ENCODE assay signal across 1 cellular context in genomic region chr19:6372594-6373095, GRCh38.
TF ChIP-seq lines count a peak whose summit lies in the region.

Gene ALKBH7, plus strand, starts transcription at chr19:6372794. Its CDS starts 27 bp downstream, at chr19:6372821.

TF ChIP-seq in HepG2, 621 proteins besides CTCF, POLR2A, EP300 and RAD21 (continued from another document and continues in another):
- TF ChIP-seq ZHX1 (CRISPR knock-in tag; IDR thresholded peaks at IDR 0.05; ENCODE audit: low read depth), result peak; percentile 45; the same call in 1 of the 2 replicates
- no peak for TF ChIP-seq MED13 (CRISPR knock-in tag; IDR thresholded peaks at IDR 0.05)
- TF ChIP-seq ZBTB43 (CRISPR knock-in tag; conservative IDR thresholded peaks at IDR 0.05), result no peak
- TF ChIP-seq SP2 (CRISPR knock-in tag; IDR thresholded peaks at IDR 0.05), result peak; percentile 99
- TF ChIP-seq MTA3 (CRISPR knock-in tag; IDR thresholded peaks at IDR 0.05), result no peak
- TF ChIP-seq ZNF775 (CRISPR knock-in tag; IDR thresholded peaks at IDR 0.05; ENCODE audit: borderline replicate concordance), result peak; percentile 72; the same call in 1 of the 2 replicates
- TF ChIP-seq NR2C2 (CRISPR knock-in tag; IDR thresholded peaks at IDR 0.05; ENCODE audit: borderline replicate concordance), result peak; percentile 87
- no peak for TF ChIP-seq MBD4 (IDR thresholded peaks at IDR 0.05; ENCODE audit: borderline replicate concordance, low read length)
- TF ChIP-seq EHMT2 (IDR thresholded peaks at IDR 0.05; ENCODE audit: borderline replicate concordance, low read depth, low read length), result no peak
- TF ChIP-seq ZNF20 (CRISPR knock-in tag; IDR thresholded peaks at IDR 0.05), result no peak
- TF ChIP-seq ZNF205 (CRISPR knock-in tag; IDR thresholded peaks at IDR 0.05), result 0 out of 2 replicates have a peak, but pooled peaks have one; percentile 25
- 0 out of 2 replicates have a peak, but pooled peaks have one; percentile 8 for TF ChIP-seq ZNF784 (CRISPR knock-in tag; IDR thresholded peaks at IDR 0.05; ENCODE audit: borderline replicate concordance)
- TF ChIP-seq NFRKB (IDR thresholded peaks at IDR 0.05), result no peak
- peak; percentile 90 for TF ChIP-seq HNRNPLL (IDR thresholded peaks at IDR 0.05; ENCODE audit: low read depth, low read length, poor library complexity, severe bottlenecking)
- TF ChIP-seq HINFP (CRISPR knock-in tag; IDR thresholded peaks at IDR 0.05; ENCODE audit: low read depth), result peak; percentile 93
- TF ChIP-seq ZNF841 (CRISPR knock-in tag; IDR thresholded peaks at IDR 0.05; ENCODE audit: borderline replicate concordance), result no peak
- TF ChIP-seq CENPT (CRISPR knock-in tag; IDR thresholded peaks at IDR 0.05; ENCODE audit: low read depth), result peak; percentile 85; the same call in 1 of the 2 replicates
- TF ChIP-seq HNF4G (IDR thresholded peaks at IDR 0.05; ENCODE audit: borderline replicate concordance, low read depth, low read length), result no peak; the same call in 1 of the 2 replicates
- TF ChIP-seq HNF4G (CRISPR knock-in tag; IDR thresholded peaks at IDR 0.05; ENCODE audit: borderline replicate concordance, low read depth), result no peak
- no peak for TF ChIP-seq ZNF224 (CRISPR knock-in tag; IDR thresholded peaks at IDR 0.05)
- TF ChIP-seq MED1 (CRISPR knock-in tag; IDR thresholded peaks at IDR 0.05), result peak; percentile 44; the same call in 1 of the 2 replicates
- TF ChIP-seq STAG1 (CRISPR knock-in tag; IDR thresholded peaks at IDR 0.05), result no peak
- TF ChIP-seq IKZF1 (IDR thresholded peaks at IDR 0.05), result no peak
- TF ChIP-seq PLRG1 (conservative IDR thresholded peaks at IDR 0.05), result no peak
- TF ChIP-seq, protein P1, sequence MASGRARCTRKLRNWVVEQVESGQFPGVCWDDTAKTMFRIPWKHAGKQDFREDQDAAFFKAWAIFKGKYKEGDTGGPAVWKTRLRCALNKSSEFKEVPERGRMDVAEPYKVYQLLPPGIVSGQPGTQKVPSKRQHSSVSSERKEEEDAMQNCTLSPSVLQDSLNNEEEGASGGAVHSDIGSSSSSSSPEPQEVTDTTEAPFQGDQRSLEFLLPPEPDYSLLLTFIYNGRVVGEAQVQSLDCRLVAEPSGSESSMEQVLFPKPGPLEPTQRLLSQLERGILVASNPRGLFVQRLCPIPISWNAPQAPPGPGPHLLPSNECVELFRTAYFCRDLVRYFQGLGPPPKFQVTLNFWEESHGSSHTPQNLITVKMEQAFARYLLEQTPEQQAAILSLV (CRISPR knock-in tag; IDR thresholded peaks at IDR 0.05; ENCODE audit: borderline replicate concordance), result peak; percentile 88; the same call in 1 of the 2 replicates
- TF ChIP-seq SNRNP70 (IDR thresholded peaks at IDR 0.05; ENCODE audit: low read depth, low read length), result no peak
- TF ChIP-seq PHF8 (CRISPR knock-in tag; IDR thresholded peaks at IDR 0.05), result peak; percentile 91
- no peak for TF ChIP-seq ZNF12 (CRISPR knock-in tag; IDR thresholded peaks at IDR 0.05)
- TF ChIP-seq ZMAT3 (CRISPR knock-in tag; conservative IDR thresholded peaks at IDR 0.05), result no peak
- TF ChIP-seq ZNF431 (CRISPR knock-in tag; IDR thresholded peaks at IDR 0.05; ENCODE audit: borderline replicate concordance, low read depth), result no peak
- TF ChIP-seq XBP1 (CRISPR knock-in tag; IDR thresholded peaks at IDR 0.05), result no peak
- no peak; the same call in 1 of the 2 replicates for TF ChIP-seq ZNF792 (CRISPR knock-in tag; IDR thresholded peaks at IDR 0.05)
- no peak for TF ChIP-seq NFKB2 (CRISPR knock-in tag; IDR thresholded peaks at IDR 0.05; ENCODE audit: borderline replicate concordance)
- no peak for TF ChIP-seq SIX4 (CRISPR knock-in tag; IDR thresholded peaks at IDR 0.05)
- TF ChIP-seq MTA1 (CRISPR knock-in tag; IDR thresholded peaks at IDR 0.05; ENCODE audit: borderline replicate concordance), result peak; percentile 36; the same call in 1 of the 2 replicates
- TF ChIP-seq, protein P2, sequence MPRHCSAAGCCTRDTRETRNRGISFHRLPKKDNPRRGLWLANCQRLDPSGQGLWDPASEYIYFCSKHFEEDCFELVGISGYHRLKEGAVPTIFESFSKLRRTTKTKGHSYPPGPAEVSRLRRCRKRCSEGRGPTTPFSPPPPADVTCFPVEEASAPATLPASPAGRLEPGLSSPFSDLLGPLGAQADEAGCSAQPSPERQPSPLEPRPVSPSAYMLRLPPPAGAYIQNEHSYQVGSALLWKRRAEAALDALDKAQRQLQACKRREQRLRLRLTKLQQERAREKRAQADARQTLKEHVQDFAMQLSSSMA (CRISPR knock-in tag; IDR thresholded peaks at IDR 0.05), result no peak
- no peak for TF ChIP-seq RXRB (CRISPR knock-in tag; IDR thresholded peaks at IDR 0.05; ENCODE audit: borderline replicate concordance)
- no peak for TF ChIP-seq MAFG (CRISPR knock-in tag; IDR thresholded peaks at IDR 0.05)
- no peak for TF ChIP-seq SOX13 (IDR thresholded peaks at IDR 0.05)
- TF ChIP-seq SOX13 (CRISPR knock-in tag; conservative IDR thresholded peaks at IDR 0.05 in 1 of 2, IDR thresholded peaks at IDR 0.05 in 1 of 2), result no peak
- no peak for TF ChIP-seq TRIM24 (CRISPR knock-in tag; IDR thresholded peaks at IDR 0.05)
- no peak for TF ChIP-seq ZFP62 (CRISPR knock-in tag; IDR thresholded peaks at IDR 0.05)
- 0 out of 2 replicates have a peak, but pooled peaks have one; percentile 54 for TF ChIP-seq KLF12 (CRISPR knock-in tag; IDR thresholded peaks at IDR 0.05; ENCODE audit: borderline replicate concordance)
- TF ChIP-seq CENPBD1 (CRISPR knock-in tag; IDR thresholded peaks at IDR 0.05; ENCODE audit: borderline replicate concordance, low read depth), result no peak
- no peak for TF ChIP-seq KDM4B (CRISPR knock-in tag; IDR thresholded peaks at IDR 0.05)
- no peak for TF ChIP-seq MAF1 (CRISPR knock-in tag; IDR thresholded peaks at IDR 0.05; ENCODE audit: borderline replicate concordance)
- TF ChIP-seq ZSCAN30 (CRISPR knock-in tag; IDR thresholded peaks at IDR 0.05), result no peak
- TF ChIP-seq JUN (CRISPR knock-in tag; IDR thresholded peaks at IDR 0.05), result no peak
- peak; percentile 82 for TF ChIP-seq ASH2L (IDR thresholded peaks at IDR 0.05; ENCODE audit: insufficient read length, low read depth, low read length)
- TF ChIP-seq ZBTB1 (CRISPR knock-in tag; IDR thresholded peaks at IDR 0.05; ENCODE audit: borderline replicate concordance), result no peak
- TF ChIP-seq, protein P3, sequence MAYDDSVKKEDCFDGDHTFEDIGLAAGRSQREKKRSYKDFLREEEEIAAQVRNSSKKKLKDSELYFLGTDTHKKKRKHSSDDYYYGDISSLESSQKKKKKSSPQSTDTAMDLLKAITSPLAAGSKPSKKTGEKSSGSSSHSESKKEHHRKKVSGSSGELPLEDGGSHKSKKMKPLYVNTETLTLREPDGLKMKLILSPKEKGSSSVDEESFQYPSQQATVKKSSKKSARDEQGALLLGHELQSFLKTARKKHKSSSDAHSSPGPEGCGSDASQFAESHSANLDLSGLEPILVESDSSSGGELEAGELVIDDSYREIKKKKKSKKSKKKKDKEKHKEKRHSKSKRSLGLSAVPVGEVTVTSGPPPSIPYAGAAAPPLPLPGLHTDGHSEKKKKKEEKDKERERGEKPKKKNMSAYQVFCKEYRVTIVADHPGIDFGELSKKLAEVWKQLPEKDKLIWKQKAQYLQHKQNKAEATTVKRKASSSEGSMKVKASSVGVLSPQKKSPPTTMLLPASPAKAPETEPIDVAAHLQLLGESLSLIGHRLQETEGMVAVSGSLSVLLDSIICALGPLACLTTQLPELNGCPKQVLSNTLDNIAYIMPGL (CRISPR knock-in tag; IDR thresholded peaks at IDR 0.05; ENCODE audit: borderline replicate concordance in 1 of 2, low read depth in 1 of 2), result peak in 1 of 2 experiments; percentile 85; a peak in 3 of 4 replicates
- TF ChIP-seq DPF2 (CRISPR knock-in tag; IDR thresholded peaks at IDR 0.05; ENCODE audit: borderline replicate concordance, low read depth), result no peak
- TF ChIP-seq ZNF354B (CRISPR knock-in tag; IDR thresholded peaks at IDR 0.05), result no peak
- TF ChIP-seq ZNF34 (CRISPR knock-in tag; IDR thresholded peaks at IDR 0.05; ENCODE audit: borderline replicate concordance), result no peak
- TF ChIP-seq MXD4 (CRISPR knock-in tag; IDR thresholded peaks at IDR 0.05), result peak; percentile 32; the same call in 1 of the 2 replicates
- TF ChIP-seq ZNF256 (CRISPR knock-in tag; conservative IDR thresholded peaks at IDR 0.05), result 0 out of 2 replicates have a peak, but pooled peaks have one; percentile 10
- TF ChIP-seq, protein P4, sequence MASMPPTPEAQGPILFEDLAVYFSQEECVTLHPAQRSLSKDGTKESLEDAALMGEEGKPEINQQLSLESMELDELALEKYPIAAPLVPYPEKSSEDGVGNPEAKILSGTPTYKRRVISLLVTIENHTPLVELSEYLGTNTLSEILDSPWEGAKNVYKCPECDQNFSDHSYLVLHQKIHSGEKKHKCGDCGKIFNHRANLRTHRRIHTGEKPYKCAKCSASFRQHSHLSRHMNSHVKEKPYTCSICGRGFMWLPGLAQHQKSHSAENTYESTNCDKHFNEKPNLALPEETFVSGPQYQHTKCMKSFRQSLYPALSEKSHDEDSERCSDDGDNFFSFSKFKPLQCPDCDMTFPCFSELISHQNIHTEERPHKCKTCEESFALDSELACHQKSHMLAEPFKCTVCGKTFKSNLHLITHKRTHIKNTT (CRISPR knock-in tag; IDR thresholded peaks at IDR 0.05), result no peak
- TF ChIP-seq ZNF768 (CRISPR knock-in tag; IDR thresholded peaks at IDR 0.05), result peak; percentile 66; the same call in 1 of the 2 replicates
- TF ChIP-seq SOX6 (IDR thresholded peaks at IDR 0.05), result no peak
- no peak; the same call in 1 of the 2 replicates for TF ChIP-seq SOX6 (CRISPR knock-in tag; IDR thresholded peaks at IDR 0.05)
- no peak for TF ChIP-seq ZNF432 (CRISPR knock-in tag; IDR thresholded peaks at IDR 0.05; ENCODE audit: borderline replicate concordance)
- TF ChIP-seq KDM5A (IDR thresholded peaks at IDR 0.05; ENCODE audit: borderline replicate concordance, low read length), result peak; percentile 75; the same call in 1 of the 2 replicates
- TF ChIP-seq ZNF740 (CRISPR knock-in tag; IDR thresholded peaks at IDR 0.05), result no peak
- TF ChIP-seq, protein P5, sequence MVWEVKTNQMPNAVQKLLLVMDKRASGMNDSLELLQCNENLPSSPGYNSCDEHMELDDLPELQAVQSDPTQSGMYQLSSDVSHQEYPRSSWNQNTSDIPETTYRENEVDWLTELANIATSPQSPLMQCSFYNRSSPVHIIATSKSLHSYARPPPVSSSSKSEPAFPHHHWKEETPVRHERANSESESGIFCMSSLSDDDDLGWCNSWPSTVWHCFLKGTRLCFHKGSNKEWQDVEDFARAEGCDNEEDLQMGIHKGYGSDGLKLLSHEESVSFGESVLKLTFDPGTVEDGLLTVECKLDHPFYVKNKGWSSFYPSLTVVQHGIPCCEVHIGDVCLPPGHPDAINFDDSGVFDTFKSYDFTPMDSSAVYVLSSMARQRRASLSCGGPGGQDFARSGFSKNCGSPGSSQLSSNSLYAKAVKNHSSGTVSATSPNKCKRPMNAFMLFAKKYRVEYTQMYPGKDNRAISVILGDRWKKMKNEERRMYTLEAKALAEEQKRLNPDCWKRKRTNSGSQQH (CRISPR knock-in tag; IDR thresholded peaks at IDR 0.05; ENCODE audit: low read depth), result no peak
- TF ChIP-seq TCF7 (IDR thresholded peaks at IDR 0.05; ENCODE audit: low read depth), result no peak
